Comparison of ENCODE assay signal across 9 cellular contexts in the genomic region with DNA sequence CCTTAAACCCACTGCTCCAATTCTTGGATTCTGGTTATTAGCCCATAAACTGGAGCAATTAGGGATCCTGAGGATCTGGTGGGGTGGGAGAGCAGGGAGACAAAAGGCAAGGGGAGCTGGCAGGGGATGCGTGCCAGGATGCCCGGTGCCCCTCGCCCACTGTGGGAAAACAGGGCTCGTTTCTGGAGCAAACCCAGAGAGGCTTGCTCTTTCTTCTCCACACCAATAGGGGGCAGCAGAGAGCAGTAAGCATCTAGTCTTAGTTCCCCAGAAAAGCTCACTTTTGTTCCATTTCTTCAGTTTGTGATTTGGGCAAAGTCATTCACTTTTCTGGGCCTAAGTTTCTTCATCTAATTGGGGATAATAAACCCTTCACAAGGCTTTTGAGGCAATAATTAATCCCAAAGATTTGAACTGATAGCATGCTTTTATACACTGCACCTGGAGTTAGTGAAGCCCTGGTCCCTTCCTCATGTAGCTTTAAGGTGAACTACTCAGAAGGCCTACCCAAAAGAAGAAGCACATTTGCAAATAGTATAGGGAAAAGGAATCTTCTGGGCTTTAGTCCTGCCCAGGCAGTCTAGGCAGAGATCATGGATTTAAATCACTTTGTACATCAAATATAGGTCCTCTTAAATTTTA.
A peak's percentile ranks its signal among the peaks of the same experiment; 100 is the strongest.
DNase-seq lines count a peak whose midpoint lies in the region; ATAC-seq, FAIRE-seq and TF ChIP-seq lines count a peak whose summit lies in the region.
"Had no signal": no experiment of that assay in that cellular context is flagged by ENCODE, and none has a peak within 500 bp of the region (broad histone marks: within the 10 kb centered on the region; RNA-seq: fewer than 3 reads in every experiment).

No MANE protein-coding gene starts in this region.

- CTCF ChIA-PET in activated CD8-positive, alpha-beta memory T cell treated with anti-CD3 and anti-CD28 coated beads, Interleukin-2, amount 10 ng/mL, durations not matched to agents 7 days and 5 days (lab: Charles Lee): interaction anchor here (0.7 to 2.7 kb wide), 19 partner anchors 10 to 1333 kb away, joined by 3 to 10 read pairs (median 4); no protein-coding TSS in a partner anchor

- TF ChIP-seq CTCF in RWPE2 (IDR thresholded peaks at IDR 0.05; ENCODE audit: poor library complexity, severe bottlenecking) (peak; percentile 94), choroid plexus epithelial cell (conservative IDR thresholded peaks at IDR 0.05; ENCODE audit: low read depth, low read length) (peak; percentile 90), right lobe of liver (IDR thresholded peaks at IDR 0.05) (peak; percentile 85 to 96 (median 94)), suprapubic skin (IDR thresholded peaks at IDR 0.05) (peak; percentile 65 to 78)

- no peak for TF ChIP-seq EP300 in suprapubic skin (IDR thresholded peaks at IDR 0.05)

- no peaks in the 10 kb centered on the region for H3K4me1 ChIP-seq in RWPE2 (ENCODE audit: insufficient read depth, poor library complexity, severe bottlenecking)
- H3K4me1 ChIP-seq in right lobe of liver: no peaks in the 10 kb centered on the region
- H3K4me1 ChIP-seq in suprapubic skin: peaks cover 6% of the 10 kb centered on the region

- no peak overlapping the region for H3K4me3 Mint-ChIP-seq in activated CD8-positive, alpha-beta memory T cell treated with anti-CD3 and anti-CD28 coated beads, Interleukin-2, amount 10 ng/mL, durations not matched to agents 7 days and 5 days
- H3K4me3 Mint-ChIP-seq: central memory CD8-positive, alpha-beta T cell had no signal

- no peak for ATAC-seq in activated CD8-positive, alpha-beta memory T cell treated with anti-CD3 and anti-CD28 coated beads, Interleukin-2, amount 10 ng/mL, durations not matched to agents 7 days and 5 days
- ATAC-seq in RWPE2 (ENCODE audit: low read depth) (no peak), right lobe of liver (peak; percentile 67 to 84 (median 79))

- H3K9me3 ChIP-seq in RWPE2 (ENCODE audit: severe bottlenecking) (no peaks in the 10 kb centered on the region), right lobe of liver (no peaks in the 10 kb centered on the region), suprapubic skin (no peaks in the 10 kb centered on the region)

- H3K27me3 ChIP-seq in RWPE2 (ENCODE audit: insufficient read depth, poor library complexity, severe bottlenecking) (no peaks in the 10 kb centered on the region), right lobe of liver (no peaks in the 10 kb centered on the region), suprapubic skin (no peaks in the 10 kb centered on the region)

- H3K27ac Mint-ChIP-seq in activated CD8-positive, alpha-beta memory T cell treated with anti-CD3 and anti-CD28 coated beads, Interleukin-2, amount 10 ng/mL, durations not matched to agents 7 days and 5 days: no peak overlapping the region

- FAIRE-seq in HTR-8/SVneo (lab: Jason Lieb, UNC): no peak

- H3K4me3 ChIP-seq in RWPE2 (ENCODE audit: severe bottlenecking): no peak overlapping the region
- H3K4me3 ChIP-seq in choroid plexus epithelial cell (ENCODE audit: low read depth, low read length): no peak overlapping the region
- no peak overlapping the region for H3K4me3 ChIP-seq in right lobe of liver
- no peak overlapping the region for H3K4me3 ChIP-seq in suprapubic skin

- intact Hi-C loops in right lobe of liver (cut with DNase I): loop anchor here in 1 of 2 donors (10.0 kb wide), 1 partner anchor 1209 kb away; no protein-coding TSS in a partner anchor

- H3K9me3 Mint-ChIP-seq in activated CD8-positive, alpha-beta memory T cell treated with anti-CD3 and anti-CD28 coated beads, Interleukin-2, amount 10 ng/mL, durations not matched to agents 7 days and 5 days (ENCODE audit: low read depth): no peaks in the 10 kb centered on the region
- H3K9me3 Mint-ChIP-seq: central memory CD8-positive, alpha-beta T cell had no signal

- 0% methylated on average over 3 of the region's 4 CpGs for WGBS in right lobe of liver (ENCODE audit: insufficient coverage, low coverage, low lambda C conversion rate, missing lambda C conversion rate)
- WGBS in suprapubic skin: 40% methylated on average over 4 of the region's 4 CpGs

- H3K27me3 Mint-ChIP-seq in activated CD8-positive, alpha-beta memory T cell treated with anti-CD3 and anti-CD28 coated beads, Interleukin-2, amount 10 ng/mL, durations not matched to agents 7 days and 5 days: peaks cover 11% of the 10 kb centered on the region

- TF ChIP-seq POLR2A in right lobe of liver (IDR thresholded peaks at IDR 0.05) (no peak), suprapubic skin (IDR thresholded peaks at IDR 0.05) (no peak)

- peak; percentile 4 for DNase-seq in activated CD8-positive, alpha-beta memory T cell treated with anti-CD3 and anti-CD28 coated beads, Interleukin-2, amount 50 U/mL, for 1 hour (ENCODE audit: extremely low read depth)
- DNase-seq in activated CD8-positive, alpha-beta memory T cell treated with anti-CD3 and anti-CD28 coated beads, Interleukin-2, amount 10 ng/mL, durations not matched to agents 7 days and 5 days: no peak
- peak; percentile 36 for DNase-seq in HTR-8/SVneo (ENCODE audit: insufficient read length, low spot score)
- DNase-seq in RWPE2 (ENCODE audit: low spot score): no peak
- peak; percentile 63 for DNase-seq in choroid plexus epithelial cell (ENCODE audit: low read depth)
- DNase-seq in right lobe of liver: peak in 1 of 3 donors; percentile 52
- DNase-seq in suprapubic skin (ENCODE audit: low spot score in 2 of 2): no peak
- DNase-seq in GDM1 (lab: John Stamatoyannopoulos, UW): no peak

- H3K27ac ChIP-seq in RWPE2 (ENCODE audit: poor library complexity, severe bottlenecking) (no peak overlapping the region), right lobe of liver (no peak overlapping the region), suprapubic skin (peak overlapping the region; percentile 64)

- no peaks in the 10 kb centered on the region for H3K36me3 ChIP-seq in RWPE2 (ENCODE audit: low read depth)
- H3K36me3 ChIP-seq in right lobe of liver: no peaks in the 10 kb centered on the region
- H3K36me3 ChIP-seq in suprapubic skin: no peaks in the 10 kb centered on the region

- no peaks in the 10 kb centered on the region for H3K4me1 Mint-ChIP-seq in activated CD8-positive, alpha-beta memory T cell treated with anti-CD3 and anti-CD28 coated beads, Interleukin-2, amount 10 ng/mL, durations not matched to agents 7 days and 5 days

- H3K36me3 Mint-ChIP-seq in activated CD8-positive, alpha-beta memory T cell treated with anti-CD3 and anti-CD28 coated beads, Interleukin-2, amount 10 ng/mL, durations not matched to agents 7 days and 5 days: no peaks in the 10 kb centered on the region

Comparison
In these comparisons a context has a peak if more than half of its experiments do, and no peak if none do; other contexts are left out.
1. DNase-seq: peak in activated CD8-positive, alpha-beta memory T cell treated with anti-CD3 and anti-CD28 coated beads, Interleukin-2, amount 50 U/mL, for 1 hour (single experiment), HTR-8/SVneo (single experiment) and choroid plexus epithelial cell (single experiment); none in activated CD8-positive, alpha-beta memory T cell treated with anti-CD3 and anti-CD28 coated beads, Interleukin-2, amount 10 ng/mL, durations not matched to agents 7 days and 5 days (single experiment), RWPE2 (single experiment), suprapubic skin (0 of 2) and GDM1 (single experiment).
2. ATAC-seq: peak in right lobe of liver (4 of 4); none in activated CD8-positive, alpha-beta memory T cell treated with anti-CD3 and anti-CD28 coated beads, Interleukin-2, amount 10 ng/mL, durations not matched to agents 7 days and 5 days (single experiment) and RWPE2 (single experiment).
3. Peak in every context shown above with its lines, with median percentiles within 50 percentile points of each other: CTCF ChIP-seq.